10 cellular contexts compared by ENCODE assay signal in the genomic region with DNA sequence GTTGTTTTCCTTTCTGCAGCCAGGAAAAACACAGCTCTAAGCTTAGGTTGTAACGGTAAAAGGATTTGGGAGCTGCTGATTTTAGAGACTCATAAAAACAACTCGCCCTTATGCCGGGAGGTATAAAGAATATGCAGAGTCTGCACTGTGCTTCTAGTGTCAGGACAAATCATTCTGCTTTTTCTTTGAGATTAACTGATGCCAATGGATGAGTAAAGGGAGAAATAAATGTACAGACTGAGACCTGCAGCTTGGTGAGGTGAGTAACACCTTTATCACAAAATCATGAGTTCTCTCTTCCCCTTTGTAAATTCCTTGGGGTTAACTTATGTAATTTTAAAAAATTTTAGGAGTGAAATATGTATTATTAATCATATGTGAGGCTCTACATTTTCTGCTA. TPM values are rescaled to one million over a fixed set of nuclear protein-coding genes. Genes with fewer than 3 reads are reported as not detected.
DNase-seq lines count a peak whose midpoint lies in the region; ATAC-seq, FAIRE-seq and TF ChIP-seq lines count a peak whose summit lies in the region.
"Had no signal": no experiment of that assay in that cellular context is flagged by ENCODE, and none has a peak within 500 bp of the region (broad histone marks: within the 10 kb centered on the region; RNA-seq: fewer than 3 reads in every experiment).

No MANE protein-coding gene starts in this region.

- H3K9ac ChIP-seq in kidney (ENCODE audit: low read length in 2 of 2): no peak overlapping the region

- peaks cover 47% of the 10 kb centered on the region for H3K4me1 Mint-ChIP-seq in activated CD4-positive, alpha-beta T cell treated with anti-CD3 and anti-CD28 coated beads for 36 hours
- H3K4me1 Mint-ChIP-seq in activated T-helper 17 cell treated with anti-CD3 and anti-CD28 coated beads, Interleukin-2, amount 50 U/mL, for 72 hours: peaks cover 21% of the 10 kb centered on the region

- H3K27me3 ChIP-seq in stomach: no peaks in the 10 kb centered on the region

- TF ChIP-seq POLR2A in stomach (IDR thresholded peaks at IDR 0.05): no peak

- H3K9me3 ChIP-seq in kidney (ENCODE audit: control insufficient read depth in 1 of 2, low read length in 2 of 2) (no peaks in the 10 kb centered on the region), stomach (no peaks in the 10 kb centered on the region)

- H3K36me3 Mint-ChIP-seq in activated CD4-positive, alpha-beta T cell treated with anti-CD3 and anti-CD28 coated beads for 36 hours (ENCODE audit: low read depth): peaks cover 8% of the 10 kb centered on the region
- peaks cover 15% of the 10 kb centered on the region for H3K36me3 Mint-ChIP-seq in activated T-helper 17 cell treated with anti-CD3 and anti-CD28 coated beads, Interleukin-2, amount 50 U/mL, for 72 hours (ENCODE audit: low read depth)

- intact Hi-C loops in activated CD4-positive, alpha-beta T cell treated with anti-CD3 and anti-CD28 coated beads for 36 hours (cut with DNase I, micrococcal nuclease): loop anchor here (2.0 to 5.0 kb wide), 9 partner anchors 27 to 1478 kb away; partner anchors contain the start of genes ITPRIP (in 2 of the 2), CFAP58 (in 1 of the 2), TAF5 (in 1 of the 2) and TRIM8 (in 1 of the 2)
- intact Hi-C loops in kidney (cut with DNase I) (no loop called here), stomach (cut with DNase I; ENCODE audit: low total_unique reads) (no loop called here)

- H3K9me3 Mint-ChIP-seq in activated CD4-positive, alpha-beta T cell treated with anti-CD3 and anti-CD28 coated beads for 36 hours (ENCODE audit: low read depth): no peaks in the 10 kb centered on the region
- H3K9me3 Mint-ChIP-seq in activated T-helper 17 cell treated with anti-CD3 and anti-CD28 coated beads, Interleukin-2, amount 50 U/mL, for 72 hours: no peaks in the 10 kb centered on the region

- H3K4me3 ChIP-seq in kidney (ENCODE audit: low read length in 2 of 2) (no peak overlapping the region), stomach (no peak overlapping the region)

- CTCF ChIA-PET in activated CD4-positive, alpha-beta T cell treated with anti-CD3 and anti-CD28 coated beads for 36 hours (lab: Charles Lee): interaction anchor here (0.6 to 2.7 kb wide), 7 partner anchors 10 to 231 kb away, joined by 3 to 19 read pairs (median 4); no protein-coding TSS in a partner anchor

- peaks cover 2 to 10% of the 10 kb centered on the region in 2 donors for H3K4me1 ChIP-seq in kidney (ENCODE audit: control insufficient read depth in 1 of 2, insufficient read depth in 1 of 2, low read depth in 1 of 2, low read length in 2 of 2)
- peaks cover 7 to 23% (median 12%) of the 10 kb centered on the region in 4 donors for H3K4me1 ChIP-seq in stomach

- no peak for FAIRE-seq in kidney (lab: Jason Lieb, UNC)

- no peak for TF ChIP-seq EP300 in stomach (IDR thresholded peaks at IDR 0.05)

- H3K27ac ChIP-seq in kidney (ENCODE audit: low read depth in 2 of 2, low read length in 2 of 2) (peak overlapping the region; percentile 99), stomach (peak overlapping the region in 4 of 5 donors; percentile 98 to 100 (median 98))

- no peak for DNase-seq in activated CD4-positive, alpha-beta T cell treated with anti-CD3 and anti-CD28 coated beads for 36 hours
- DNase-seq in activated CD4-positive, alpha-beta T cell treated with anti-CD3 and anti-CD28 coated beads for 48 hours: no peak
- DNase-seq in kidney (no peak), stomach (no peak), NCI-H1694 (lab: John Stamatoyannopoulos, UW) (no peak), left lobe of liver (ENCODE audit: low spot score) (no peak)
- DNase-seq: stimulated activated CD4-positive, alpha-beta T cell treated with anti-CD3 and anti-CD28 coated beads, Interleukin-4, amount 100 ng/mL, for 4 hours had no signal

- peak overlapping the region; percentile 97 for H3K27ac Mint-ChIP-seq in activated CD4-positive, alpha-beta T cell treated with anti-CD3 and anti-CD28 coated beads for 36 hours
- peak overlapping the region; percentile 99 for H3K27ac Mint-ChIP-seq in activated T-helper 17 cell treated with anti-CD3 and anti-CD28 coated beads, Interleukin-2, amount 50 U/mL, for 72 hours

- ATAC-seq in activated CD4-positive, alpha-beta T cell treated with anti-CD3 and anti-CD28 coated beads for 36 hours: no peak
- ATAC-seq in activated T-helper 17 cell treated with anti-CD3 and anti-CD28 coated beads, Interleukin-2, amount 50 U/mL, for 72 hours (replicated peaks): no peak
- ATAC-seq in GM21381 (IDR thresholded peaks at IDR 0.05; ENCODE audit: unreplicated experiment): no peak
- no peak for ATAC-seq in left lobe of liver

- 55 to 66% (median 58%) methylated on average over 3 of the region's 3 CpGs for WGBS in stomach, 5 donors

- TF ChIP-seq CTCF in kidney (IDR thresholded peaks at IDR 0.05; ENCODE audit: borderline replicate concordance, extremely low read depth, insufficient read depth): no peak
- TF ChIP-seq CTCF in stomach (IDR thresholded peaks at IDR 0.05): no peak

- POLR2A ChIA-PET in activated CD4-positive, alpha-beta T cell treated with anti-CD3 and anti-CD28 coated beads for 36 hours (lab: Charles Lee): interaction anchor here (0.6 to 2.7 kb wide), 4 partner anchors 10 to 209 kb away, joined by 3 to 10 read pairs (median 7); no protein-coding TSS in a partner anchor

- H3K36me3 ChIP-seq in kidney (ENCODE audit: control insufficient read depth in 1 of 2, insufficient read depth in 2 of 2, low read length in 2 of 2) (no peaks in the 10 kb centered on the region), stomach (no peaks in the 10 kb centered on the region)

- no peak overlapping the region for H3K4me3 Mint-ChIP-seq in activated CD4-positive, alpha-beta T cell treated with anti-CD3 and anti-CD28 coated beads for 36 hours
- peak overlapping the region; percentile 91 for H3K4me3 Mint-ChIP-seq in activated T-helper 17 cell treated with anti-CD3 and anti-CD28 coated beads, Interleukin-2, amount 50 U/mL, for 72 hours

- no peaks in the 10 kb centered on the region for H3K27me3 Mint-ChIP-seq in activated CD4-positive, alpha-beta T cell treated with anti-CD3 and anti-CD28 coated beads for 36 hours
- no peaks in the 10 kb centered on the region for H3K27me3 Mint-ChIP-seq in activated T-helper 17 cell treated with anti-CD3 and anti-CD28 coated beads, Interleukin-2, amount 50 U/mL, for 72 hours

RNA-seq across cellular contexts. Expression of gene SFR1, which starts 1.9 kb away (rescaled TPM):
- total RNA-seq in activated CD4-positive, alpha-beta T cell treated with anti-CD3 and anti-CD28 coated beads for 36 hours: 10 to 100 TPM; 17.2 to 20.5 TPM
- 10 to 100 TPM; 12.4 to 14.3 TPM for total RNA-seq in activated T-helper 17 cell treated with anti-CD3 and anti-CD28 coated beads, Interleukin-2, amount 50 U/mL, for 72 hours
- 9.3 TPM for total RNA-seq in kidney
- polyA plus RNA-seq in kidney (ENCODE audit: insufficient read depth, low read depth, low replicate concordance): 7.3 TPM
- total RNA-seq in stomach: 1 to 10 TPM in 4 of 5 donors, under 1 TPM in 1; 0.58 to 8.8 (median 1.8) TPM
- polyA plus RNA-seq in stomach: 10 to 100 TPM in 1 of 3 donors, 1 to 10 TPM in 2; 6.0 to 13.1 (median 7.5) TPM
- total RNA-seq in left lobe of liver: 1.2 TPM

RNA-seq across cellular contexts. Expression of gene COL17A1, which starts 34.4 kb away (rescaled TPM):
- total RNA-seq in activated CD4-positive, alpha-beta T cell treated with anti-CD3 and anti-CD28 coated beads for 36 hours: not detected
- not detected for total RNA-seq in activated T-helper 17 cell treated with anti-CD3 and anti-CD28 coated beads, Interleukin-2, amount 50 U/mL, for 72 hours
- total RNA-seq in kidney (10.8 TPM), stomach (10 to 100 TPM in 2 of 5 donors, 1 to 10 TPM in 2, under 1 TPM in 1; 0.45 to 53.3 (median 5.7) TPM), left lobe of liver (0.13 TPM)
- polyA plus RNA-seq in kidney (ENCODE audit: insufficient read depth, low read depth, low replicate concordance) (0.58 TPM), stomach (10 to 100 TPM in 1 of 3 donors, 1 to 10 TPM in 2; 1.4 to 50.7 (median 3.4) TPM)
- total RNA-seq: LHCN-M2 had no signal

Comparison
In these comparisons a context has a peak if more than half of its experiments do, and no peak if none do; other contexts are left out.
1. intact Hi-C loops: an anchor here in activated CD4-positive, alpha-beta T cell treated with anti-CD3 and anti-CD28 coated beads for 36 hours (2.0 to 5.0 kb wide); none called in kidney and stomach.